Comparison of ENCODE assay signal across 1 cellular context in the genomic region with DNA sequence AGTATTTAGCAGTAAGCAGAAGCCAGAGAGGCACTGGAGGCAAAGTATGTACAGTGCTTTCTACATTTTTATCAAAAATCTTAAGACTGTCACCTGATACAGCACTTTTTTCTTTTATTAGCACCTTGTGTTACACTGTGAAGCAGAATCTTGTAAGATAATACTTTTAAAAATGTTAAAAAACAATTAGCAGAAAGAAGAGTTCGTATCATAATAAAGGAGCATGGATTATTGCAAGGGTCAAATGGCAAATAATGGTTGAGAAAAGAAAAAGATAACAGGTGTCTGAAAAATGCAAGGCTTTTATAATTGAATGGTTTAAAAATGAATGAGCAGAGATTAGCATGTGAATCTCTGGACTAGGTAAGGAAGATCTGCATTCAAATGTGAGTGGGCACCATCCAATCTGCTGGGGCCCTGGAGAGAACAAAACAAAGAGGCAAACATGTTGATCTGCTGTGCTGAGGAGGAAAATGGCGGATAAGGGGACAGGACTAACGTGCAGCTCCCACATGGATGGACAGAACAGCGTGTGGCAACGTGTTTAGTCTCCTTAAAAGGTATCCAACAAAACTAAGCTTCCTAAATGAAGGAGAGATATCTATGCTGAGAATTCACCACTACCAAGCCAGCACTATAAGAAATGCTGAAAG.
TF ChIP-seq lines count a peak whose summit lies in the region.

No MANE protein-coding gene starts in this region.

TF ChIP-seq in WTC11, 78 proteins besides CTCF, POLR2A, EP300 and RAD21 (continues in another document):
- TF ChIP-seq NR2C2 (CRISPR knock-in tag; IDR thresholded peaks at IDR 0.05): no peak
- no peak for TF ChIP-seq ZNF121 (CRISPR knock-in tag; IDR thresholded peaks at IDR 0.05)
- no peak for TF ChIP-seq ZBTB21 (CRISPR knock-in tag; IDR thresholded peaks at IDR 0.05; ENCODE audit: borderline replicate concordance)
- no peak for TF ChIP-seq ZNF396 (CRISPR knock-in tag; IDR thresholded peaks at IDR 0.05; ENCODE audit: borderline replicate concordance)
- TF ChIP-seq CREM (CRISPR knock-in tag; IDR thresholded peaks at IDR 0.05): no peak
- TF ChIP-seq, protein P1, sequence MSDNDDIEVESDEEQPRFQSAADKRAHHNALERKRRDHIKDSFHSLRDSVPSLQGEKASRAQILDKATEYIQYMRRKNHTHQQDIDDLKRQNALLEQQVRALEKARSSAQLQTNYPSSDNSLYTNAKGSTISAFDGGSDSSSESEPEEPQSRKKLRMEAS (CRISPR knock-in tag; IDR thresholded peaks at IDR 0.05): peak; percentile 84
- no peak for TF ChIP-seq ZNF219 (CRISPR knock-in tag; IDR thresholded peaks at IDR 0.05; ENCODE audit: borderline replicate concordance)
- TF ChIP-seq TEAD1 (CRISPR knock-in tag; IDR thresholded peaks at IDR 0.05): peak; percentile 57; the same call in 1 of the 2 replicates
- no peak for TF ChIP-seq NR3C1 (CRISPR knock-in tag; conservative IDR thresholded peaks at IDR 0.05; ENCODE audit: low read depth)
- no peak for TF ChIP-seq NFE2L1 (CRISPR knock-in tag; IDR thresholded peaks at IDR 0.05)
- no peak for TF ChIP-seq SMAD4 (CRISPR knock-in tag; IDR thresholded peaks at IDR 0.05)
- TF ChIP-seq FOXK1 (CRISPR knock-in tag; IDR thresholded peaks at IDR 0.05): peak; percentile 40; the same call in 1 of the 2 replicates
- no peak for TF ChIP-seq OVOL2 (CRISPR knock-in tag; IDR thresholded peaks at IDR 0.05; ENCODE audit: borderline replicate concordance)
- peak; percentile 50; the same call in 1 of the 2 replicates for TF ChIP-seq ETV6 (CRISPR knock-in tag; IDR thresholded peaks at IDR 0.05)
- TF ChIP-seq, protein P2, sequence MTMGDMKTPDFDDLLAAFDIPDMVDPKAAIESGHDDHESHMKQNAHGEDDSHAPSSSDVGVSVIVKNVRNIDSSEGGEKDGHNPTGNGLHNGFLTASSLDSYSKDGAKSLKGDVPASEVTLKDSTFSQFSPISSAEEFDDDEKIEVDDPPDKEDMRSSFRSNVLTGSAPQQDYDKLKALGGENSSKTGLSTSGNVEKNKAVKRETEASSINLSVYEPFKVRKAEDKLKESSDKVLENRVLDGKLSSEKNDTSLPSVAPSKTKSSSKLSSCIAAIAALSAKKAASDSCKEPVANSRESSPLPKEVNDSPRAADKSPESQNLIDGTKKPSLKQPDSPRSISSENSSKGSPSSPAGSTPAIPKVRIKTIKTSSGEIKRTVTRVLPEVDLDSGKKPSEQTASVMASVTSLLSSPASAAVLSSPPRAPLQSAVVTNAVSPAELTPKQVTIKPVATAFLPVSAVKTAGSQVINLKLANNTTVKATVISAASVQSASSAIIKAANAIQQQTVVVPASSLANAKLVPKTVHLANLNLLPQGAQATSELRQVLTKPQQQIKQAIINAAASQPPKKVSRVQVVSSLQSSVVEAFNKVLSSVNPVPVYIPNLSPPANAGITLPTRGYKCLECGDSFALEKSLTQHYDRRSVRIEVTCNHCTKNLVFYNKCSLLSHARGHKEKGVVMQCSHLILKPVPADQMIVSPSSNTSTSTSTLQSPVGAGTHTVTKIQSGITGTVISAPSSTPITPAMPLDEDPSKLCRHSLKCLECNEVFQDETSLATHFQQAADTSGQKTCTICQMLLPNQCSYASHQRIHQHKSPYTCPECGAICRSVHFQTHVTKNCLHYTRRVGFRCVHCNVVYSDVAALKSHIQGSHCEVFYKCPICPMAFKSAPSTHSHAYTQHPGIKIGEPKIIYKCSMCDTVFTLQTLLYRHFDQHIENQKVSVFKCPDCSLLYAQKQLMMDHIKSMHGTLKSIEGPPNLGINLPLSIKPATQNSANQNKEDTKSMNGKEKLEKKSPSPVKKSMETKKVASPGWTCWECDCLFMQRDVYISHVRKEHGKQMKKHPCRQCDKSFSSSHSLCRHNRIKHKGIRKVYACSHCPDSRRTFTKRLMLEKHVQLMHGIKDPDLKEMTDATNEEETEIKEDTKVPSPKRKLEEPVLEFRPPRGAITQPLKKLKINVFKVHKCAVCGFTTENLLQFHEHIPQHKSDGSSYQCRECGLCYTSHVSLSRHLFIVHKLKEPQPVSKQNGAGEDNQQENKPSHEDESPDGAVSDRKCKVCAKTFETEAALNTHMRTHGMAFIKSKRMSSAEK (CRISPR knock-in tag; IDR thresholded peaks at IDR 0.05; ENCODE audit: borderline replicate concordance): peak; percentile 80; the same call in 1 of the 2 replicates
- TF ChIP-seq, protein P3, sequence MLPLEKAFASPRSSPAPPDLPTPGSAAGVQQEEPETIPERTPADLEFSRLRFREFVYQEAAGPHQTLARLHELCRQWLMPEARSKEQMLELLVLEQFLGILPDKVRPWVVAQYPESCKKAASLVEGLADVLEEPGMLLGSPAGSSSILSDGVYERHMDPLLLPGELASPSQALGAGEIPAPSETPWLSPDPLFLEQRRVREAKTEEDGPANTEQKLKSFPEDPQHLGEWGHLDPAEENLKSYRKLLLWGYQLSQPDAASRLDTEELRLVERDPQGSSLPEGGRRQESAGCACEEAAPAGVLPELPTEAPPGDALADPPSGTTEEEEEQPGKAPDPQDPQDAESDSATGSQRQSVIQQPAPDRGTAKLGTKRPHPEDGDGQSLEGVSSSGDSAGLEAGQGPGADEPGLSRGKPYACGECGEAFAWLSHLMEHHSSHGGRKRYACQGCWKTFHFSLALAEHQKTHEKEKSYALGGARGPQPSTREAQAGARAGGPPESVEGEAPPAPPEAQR (CRISPR knock-in tag; IDR thresholded peaks at IDR 0.05): no peak
- no peak for TF ChIP-seq CREB1 (CRISPR knock-in tag; IDR thresholded peaks at IDR 0.05)
- TF ChIP-seq ZNF671 (CRISPR knock-in tag; IDR thresholded peaks at IDR 0.05): no peak
- TF ChIP-seq TP53 (CRISPR knock-in tag; IDR thresholded peaks at IDR 0.05): no peak
- TF ChIP-seq ELF4 (CRISPR knock-in tag; IDR thresholded peaks at IDR 0.05; ENCODE audit: low read depth): no peak
- TF ChIP-seq, protein P4, sequence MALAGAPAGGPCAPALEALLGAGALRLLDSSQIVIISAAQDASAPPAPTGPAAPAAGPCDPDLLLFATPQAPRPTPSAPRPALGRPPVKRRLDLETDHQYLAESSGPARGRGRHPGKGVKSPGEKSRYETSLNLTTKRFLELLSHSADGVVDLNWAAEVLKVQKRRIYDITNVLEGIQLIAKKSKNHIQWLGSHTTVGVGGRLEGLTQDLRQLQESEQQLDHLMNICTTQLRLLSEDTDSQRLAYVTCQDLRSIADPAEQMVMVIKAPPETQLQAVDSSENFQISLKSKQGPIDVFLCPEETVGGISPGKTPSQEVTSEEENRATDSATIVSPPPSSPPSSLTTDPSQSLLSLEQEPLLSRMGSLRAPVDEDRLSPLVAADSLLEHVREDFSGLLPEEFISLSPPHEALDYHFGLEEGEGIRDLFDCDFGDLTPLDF (CRISPR knock-in tag; IDR thresholded peaks at IDR 0.05): no peak
- TF ChIP-seq, protein P5, sequence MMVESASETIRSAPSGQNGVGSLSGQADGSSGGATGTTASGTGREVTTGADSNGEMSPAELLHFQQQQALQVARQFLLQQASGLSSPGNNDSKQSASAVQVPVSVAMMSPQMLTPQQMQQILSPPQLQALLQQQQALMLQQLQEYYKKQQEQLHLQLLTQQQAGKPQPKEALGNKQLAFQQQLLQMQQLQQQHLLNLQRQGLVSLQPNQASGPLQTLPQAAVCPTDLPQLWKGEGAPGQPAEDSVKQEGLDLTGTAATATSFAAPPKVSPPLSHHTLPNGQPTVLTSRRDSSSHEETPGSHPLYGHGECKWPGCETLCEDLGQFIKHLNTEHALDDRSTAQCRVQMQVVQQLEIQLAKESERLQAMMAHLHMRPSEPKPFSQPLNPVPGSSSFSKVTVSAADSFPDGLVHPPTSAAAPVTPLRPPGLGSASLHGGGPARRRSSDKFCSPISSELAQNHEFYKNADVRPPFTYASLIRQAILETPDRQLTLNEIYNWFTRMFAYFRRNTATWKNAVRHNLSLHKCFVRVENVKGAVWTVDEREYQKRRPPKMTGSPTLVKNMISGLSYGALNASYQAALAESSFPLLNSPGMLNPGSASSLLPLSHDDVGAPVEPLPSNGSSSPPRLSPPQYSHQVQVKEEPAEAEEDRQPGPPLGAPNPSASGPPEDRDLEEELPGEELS (CRISPR knock-in tag; IDR thresholded peaks at IDR 0.05): 0 out of 2 replicates have a peak, but pooled peaks have one; percentile 37
- TF ChIP-seq NFYB (CRISPR knock-in tag; conservative IDR thresholded peaks at IDR 0.05; ENCODE audit: low read depth): no peak
- TF ChIP-seq EMX1 (CRISPR knock-in tag; IDR thresholded peaks at IDR 0.05): no peak
- no peak for TF ChIP-seq ZNF138 (CRISPR knock-in tag; conservative IDR thresholded peaks at IDR 0.05)
- TF ChIP-seq JAZF1 (CRISPR knock-in tag; IDR thresholded peaks at IDR 0.05): no peak
- no peak for TF ChIP-seq ATF1 (CRISPR knock-in tag; IDR thresholded peaks at IDR 0.05)
- no peak for TF ChIP-seq TCF7 (CRISPR knock-in tag; IDR thresholded peaks at IDR 0.05; ENCODE audit: low read depth)
- TF ChIP-seq CBFB (CRISPR knock-in tag; IDR thresholded peaks at IDR 0.05; ENCODE audit: low read depth): no peak
- TF ChIP-seq, protein P6, sequence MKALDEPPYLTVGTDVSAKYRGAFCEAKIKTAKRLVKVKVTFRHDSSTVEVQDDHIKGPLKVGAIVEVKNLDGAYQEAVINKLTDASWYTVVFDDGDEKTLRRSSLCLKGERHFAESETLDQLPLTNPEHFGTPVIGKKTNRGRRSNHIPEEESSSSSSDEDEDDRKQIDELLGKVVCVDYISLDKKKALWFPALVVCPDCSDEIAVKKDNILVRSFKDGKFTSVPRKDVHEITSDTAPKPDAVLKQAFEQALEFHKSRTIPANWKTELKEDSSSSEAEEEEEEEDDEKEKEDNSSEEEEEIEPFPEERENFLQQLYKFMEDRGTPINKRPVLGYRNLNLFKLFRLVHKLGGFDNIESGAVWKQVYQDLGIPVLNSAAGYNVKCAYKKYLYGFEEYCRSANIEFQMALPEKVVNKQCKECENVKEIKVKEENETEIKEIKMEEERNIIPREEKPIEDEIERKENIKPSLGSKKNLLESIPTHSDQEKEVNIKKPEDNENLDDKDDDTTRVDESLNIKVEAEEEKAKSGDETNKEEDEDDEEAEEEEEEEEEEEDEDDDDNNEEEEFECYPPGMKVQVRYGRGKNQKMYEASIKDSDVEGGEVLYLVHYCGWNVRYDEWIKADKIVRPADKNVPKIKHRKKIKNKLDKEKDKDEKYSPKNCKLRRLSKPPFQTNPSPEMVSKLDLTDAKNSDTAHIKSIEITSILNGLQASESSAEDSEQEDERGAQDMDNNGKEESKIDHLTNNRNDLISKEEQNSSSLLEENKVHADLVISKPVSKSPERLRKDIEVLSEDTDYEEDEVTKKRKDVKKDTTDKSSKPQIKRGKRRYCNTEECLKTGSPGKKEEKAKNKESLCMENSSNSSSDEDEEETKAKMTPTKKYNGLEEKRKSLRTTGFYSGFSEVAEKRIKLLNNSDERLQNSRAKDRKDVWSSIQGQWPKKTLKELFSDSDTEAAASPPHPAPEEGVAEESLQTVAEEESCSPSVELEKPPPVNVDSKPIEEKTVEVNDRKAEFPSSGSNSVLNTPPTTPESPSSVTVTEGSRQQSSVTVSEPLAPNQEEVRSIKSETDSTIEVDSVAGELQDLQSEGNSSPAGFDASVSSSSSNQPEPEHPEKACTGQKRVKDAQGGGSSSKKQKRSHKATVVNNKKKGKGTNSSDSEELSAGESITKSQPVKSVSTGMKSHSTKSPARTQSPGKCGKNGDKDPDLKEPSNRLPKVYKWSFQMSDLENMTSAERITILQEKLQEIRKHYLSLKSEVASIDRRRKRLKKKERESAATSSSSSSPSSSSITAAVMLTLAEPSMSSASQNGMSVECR (CRISPR knock-in tag; IDR thresholded peaks at IDR 0.05; ENCODE audit: borderline replicate concordance): no peak
- no peak for TF ChIP-seq ZNF317 (CRISPR knock-in tag; IDR thresholded peaks at IDR 0.05; ENCODE audit: borderline replicate concordance, low read depth)
- TF ChIP-seq, protein P7, sequence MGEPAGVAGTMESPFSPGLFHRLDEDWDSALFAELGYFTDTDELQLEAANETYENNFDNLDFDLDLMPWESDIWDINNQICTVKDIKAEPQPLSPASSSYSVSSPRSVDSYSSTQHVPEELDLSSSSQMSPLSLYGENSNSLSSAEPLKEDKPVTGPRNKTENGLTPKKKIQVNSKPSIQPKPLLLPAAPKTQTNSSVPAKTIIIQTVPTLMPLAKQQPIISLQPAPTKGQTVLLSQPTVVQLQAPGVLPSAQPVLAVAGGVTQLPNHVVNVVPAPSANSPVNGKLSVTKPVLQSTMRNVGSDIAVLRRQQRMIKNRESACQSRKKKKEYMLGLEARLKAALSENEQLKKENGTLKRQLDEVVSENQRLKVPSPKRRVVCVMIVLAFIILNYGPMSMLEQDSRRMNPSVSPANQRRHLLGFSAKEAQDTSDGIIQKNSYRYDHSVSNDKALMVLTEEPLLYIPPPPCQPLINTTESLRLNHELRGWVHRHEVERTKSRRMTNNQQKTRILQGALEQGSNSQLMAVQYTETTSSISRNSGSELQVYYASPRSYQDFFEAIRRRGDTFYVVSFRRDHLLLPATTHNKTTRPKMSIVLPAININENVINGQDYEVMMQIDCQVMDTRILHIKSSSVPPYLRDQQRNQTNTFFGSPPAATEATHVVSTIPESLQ (CRISPR knock-in tag; IDR thresholded peaks at IDR 0.05): no peak
- no peak for TF ChIP-seq NFATC4 (CRISPR knock-in tag; IDR thresholded peaks at IDR 0.05)
- TF ChIP-seq FOXJ3 (CRISPR knock-in tag; IDR thresholded peaks at IDR 0.05; ENCODE audit: borderline replicate concordance): no peak
- TF ChIP-seq TEAD4 (CRISPR knock-in tag; IDR thresholded peaks at IDR 0.05): no peak
- TF ChIP-seq, protein P8, sequence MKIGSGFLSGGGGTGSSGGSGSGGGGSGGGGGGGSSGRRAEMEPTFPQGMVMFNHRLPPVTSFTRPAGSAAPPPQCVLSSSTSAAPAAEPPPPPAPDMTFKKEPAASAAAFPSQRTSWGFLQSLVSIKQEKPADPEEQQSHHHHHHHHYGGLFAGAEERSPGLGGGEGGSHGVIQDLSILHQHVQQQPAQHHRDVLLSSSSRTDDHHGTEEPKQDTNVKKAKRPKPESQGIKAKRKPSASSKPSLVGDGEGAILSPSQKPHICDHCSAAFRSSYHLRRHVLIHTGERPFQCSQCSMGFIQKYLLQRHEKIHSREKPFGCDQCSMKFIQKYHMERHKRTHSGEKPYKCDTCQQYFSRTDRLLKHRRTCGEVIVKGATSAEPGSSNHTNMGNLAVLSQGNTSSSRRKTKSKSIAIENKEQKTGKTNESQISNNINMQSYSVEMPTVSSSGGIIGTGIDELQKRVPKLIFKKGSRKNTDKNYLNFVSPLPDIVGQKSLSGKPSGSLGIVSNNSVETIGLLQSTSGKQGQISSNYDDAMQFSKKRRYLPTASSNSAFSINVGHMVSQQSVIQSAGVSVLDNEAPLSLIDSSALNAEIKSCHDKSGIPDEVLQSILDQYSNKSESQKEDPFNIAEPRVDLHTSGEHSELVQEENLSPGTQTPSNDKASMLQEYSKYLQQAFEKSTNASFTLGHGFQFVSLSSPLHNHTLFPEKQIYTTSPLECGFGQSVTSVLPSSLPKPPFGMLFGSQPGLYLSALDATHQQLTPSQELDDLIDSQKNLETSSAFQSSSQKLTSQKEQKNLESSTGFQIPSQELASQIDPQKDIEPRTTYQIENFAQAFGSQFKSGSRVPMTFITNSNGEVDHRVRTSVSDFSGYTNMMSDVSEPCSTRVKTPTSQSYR (CRISPR knock-in tag; IDR thresholded peaks at IDR 0.05): no peak
